24 cellular contexts compared by ENCODE assay signal in the genomic region with DNA sequence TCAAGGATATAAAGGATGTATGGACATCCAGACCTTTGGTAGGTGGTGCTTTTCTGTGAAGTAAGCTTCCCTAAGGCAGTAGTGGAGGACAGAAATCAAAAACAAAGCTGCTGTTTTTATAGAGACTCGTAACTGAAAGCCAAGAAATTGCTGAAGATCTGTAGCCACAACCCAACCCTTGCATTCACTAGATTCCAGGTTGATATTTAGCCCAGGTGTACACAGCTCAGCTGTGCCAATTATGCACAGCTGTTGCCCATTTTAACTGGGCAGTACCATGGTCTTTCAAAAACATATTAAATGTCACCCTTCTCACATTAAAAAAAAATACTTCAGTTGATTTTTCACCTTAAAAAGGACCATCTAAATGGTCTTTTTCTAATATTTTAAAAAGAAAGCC.
"Had no signal": no experiment of that assay in that cellular context is flagged by ENCODE, and none has a peak within 500 bp of the region (broad histone marks: within the 10 kb centered on the region; RNA-seq: fewer than 3 reads in every experiment).

No MANE protein-coding gene starts in this region.

- H3K79me2 ChIP-seq: hepatocyte had no signal

- H3K27ac ChIP-seq: heart right ventricle, hepatocyte, left lung, lower lobe of right lung, ovary, right atrium auricular region, right lobe of liver, uterus had no signal

- H3K36me3 Mint-ChIP-seq: mesothelial cell of epicardium; naive B cell; natural killer cell treated with Interleukin-12 subunit alpha and Interleukin-12 subunit beta and Interleukin-15 and Interleukin-18, amount 100 ng/mL, for 72 hours; stimulated activated naive B cell treated with anti-CD40 and anti-IgM and Interleukin-4, amounts not matched to agents 10 μg/mL and 1 μg/mL and 100 μg/mL, for 72 hours; type B pancreatic cell had no signal

- DNase-seq: heart right ventricle; islet precursor cell; left lung; lower lobe of right lung; mesendoderm; naive B cell; ovary; right lobe of liver; stimulated activated CD4-positive, alpha-beta T cell treated with anti-CD3 and anti-CD28 coated beads, Interleukin-12 subunit alpha, Interleukin-12 subunit beta, amount 100 ng/mL, for 4 hours; stimulated activated CD4-positive, alpha-beta T cell treated with anti-CD3 and anti-CD28 coated beads, Interleukin-15, amount 100 ng/mL, for 24 hours; stimulated activated CD4-positive, alpha-beta T cell treated with anti-CD3 and anti-CD28 coated beads, Interleukin-2, amount 100 ng/mL, for 24 hours; stimulated activated CD4-positive, alpha-beta T cell treated with anti-CD3 and anti-CD28 coated beads, Interleukin-4, amount 100 ng/mL, for 1 hour; stimulated activated naive B cell treated with anti-CD40 and anti-IgM and Interleukin-4, amounts not matched to agents 10 μg/mL and 1 μg/mL and 100 μg/mL, for 72 hours; uterus had no signal

- H3K4me1 Mint-ChIP-seq: mesothelial cell of epicardium; naive B cell; stimulated activated naive B cell treated with anti-CD40 and anti-IgM and Interleukin-4, amounts not matched to agents 10 μg/mL and 1 μg/mL and 100 μg/mL, for 72 hours had no signal

- H3K4me3 Mint-ChIP-seq: mesothelial cell of epicardium; naive B cell; natural killer cell treated with Interleukin-12 subunit alpha and Interleukin-12 subunit beta and Interleukin-15 and Interleukin-18, amount 100 ng/mL, for 72 hours; stimulated activated naive B cell treated with anti-CD40 and anti-IgM and Interleukin-4, amounts not matched to agents 10 μg/mL and 1 μg/mL and 100 μg/mL, for 72 hours; stimulated activated naive CD8-positive, alpha-beta T cell treated with anti-CD3 and anti-CD28 coated beads, Interleukin-15, Interleukin-2, amounts not matched to agents 100 ng/mL and 50 ng/mL, for 24 hours; type B pancreatic cell had no signal

- H3K36me3 ChIP-seq: heart right ventricle, left lung, lower lobe of right lung, ovary, right atrium auricular region, right lobe of liver, suprapubic skin, tibial nerve, uterus had no signal

- ATAC-seq: heart right ventricle; left lung; lower lobe of right lung; natural killer cell treated with Interleukin-12 subunit alpha and Interleukin-12 subunit beta and Interleukin-15 and Interleukin-18, amount 100 ng/mL, for 72 hours; stimulated activated naive B cell treated with anti-CD40 and anti-IgM and Interleukin-4, amounts not matched to agents 10 μg/mL and 1 μg/mL and 100 μg/mL, for 72 hours had no signal

- H3K9me3 ChIP-seq: heart right ventricle, left lung, lower lobe of right lung, ovary, right atrium auricular region, right lobe of liver, suprapubic skin, tibial nerve, uterus had no signal

- H3K27me3 ChIP-seq: heart right ventricle, hepatocyte, left lung, ovary, right atrium auricular region, right lobe of liver, suprapubic skin, tibial nerve, uterus had no signal

- H3K4me2 ChIP-seq: hepatocyte had no signal

- H3K27ac Mint-ChIP-seq: mesothelial cell of epicardium; naive B cell; natural killer cell treated with Interleukin-12 subunit alpha and Interleukin-12 subunit beta and Interleukin-15 and Interleukin-18, amount 100 ng/mL, for 72 hours; progenitor cell of endocrine pancreas; stimulated activated naive B cell treated with anti-CD40 and anti-IgM and Interleukin-4, amounts not matched to agents 10 μg/mL and 1 μg/mL and 100 μg/mL, for 72 hours; stimulated activated naive CD8-positive, alpha-beta T cell treated with anti-CD3 and anti-CD28 coated beads, Interleukin-15, Interleukin-2, amounts not matched to agents 100 ng/mL and 50 ng/mL, for 24 hours; type B pancreatic cell had no signal

- H3K9me3 Mint-ChIP-seq: mesothelial cell of epicardium, type B pancreatic cell had no signal

- H3K4me1 ChIP-seq: heart right ventricle, lower lobe of right lung, right atrium auricular region, right lobe of liver, suprapubic skin, uterus had no signal

- H2AFZ ChIP-seq: hepatocyte had no signal

- H3K27me3 Mint-ChIP-seq: naive B cell; natural killer cell treated with Interleukin-12 subunit alpha and Interleukin-12 subunit beta and Interleukin-15 and Interleukin-18, amount 100 ng/mL, for 72 hours; progenitor cell of endocrine pancreas; stimulated activated naive B cell treated with anti-CD40 and anti-IgM and Interleukin-4, amounts not matched to agents 10 μg/mL and 1 μg/mL and 100 μg/mL, for 72 hours; stimulated activated naive CD8-positive, alpha-beta T cell treated with anti-CD3 and anti-CD28 coated beads, Interleukin-15, Interleukin-2, amounts not matched to agents 100 ng/mL and 50 ng/mL, for 24 hours; type B pancreatic cell had no signal

- H3K4me3 ChIP-seq: heart right ventricle, hepatocyte, left lung, lower lobe of right lung, ovary, right atrium auricular region, right lobe of liver, skin epidermis, suprapubic skin, tibial nerve, uterus had no signal
